In the genomic region with DNA sequence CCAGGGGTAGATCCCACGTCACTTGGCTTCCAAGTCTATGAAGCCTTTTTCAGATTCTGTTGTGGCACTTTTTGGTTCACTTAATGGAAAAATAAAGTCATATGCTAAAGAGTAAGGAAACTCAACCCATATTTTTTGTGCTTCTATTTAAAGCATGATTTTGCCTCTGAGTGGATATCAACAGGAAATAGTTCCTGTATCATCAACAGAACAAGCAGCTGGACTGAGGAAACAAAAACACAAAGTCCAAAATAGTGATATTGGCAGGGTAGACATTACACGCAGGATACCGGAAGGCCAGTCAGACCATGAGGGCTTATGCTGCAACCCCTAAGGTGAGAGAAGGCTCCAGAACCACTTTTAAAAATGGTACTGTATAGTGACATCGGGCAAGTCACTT, we compare ENCODE assay signal across 1 cellular context.
TF ChIP-seq lines count a peak whose summit lies in the region.

No MANE protein-coding gene starts in this region.

TF ChIP-seq in HepG2, 621 proteins besides CTCF, POLR2A, EP300 and RAD21 (continued from another document):
- no peak for TF ChIP-seq EEA1 (CRISPR knock-in tag; IDR thresholded peaks at IDR 0.05; ENCODE audit: borderline replicate concordance)
- no peak for TF ChIP-seq NFYB (CRISPR knock-in tag; IDR thresholded peaks at IDR 0.05)
- no peak for TF ChIP-seq HNRNPLL (IDR thresholded peaks at IDR 0.05; ENCODE audit: low read depth, low read length, poor library complexity, severe bottlenecking)
- TF ChIP-seq POLR2AphosphoS2 (IDR thresholded peaks at IDR 0.05; ENCODE audit: low read depth, low read length): no peak
- TF ChIP-seq ISX (CRISPR knock-in tag; conservative IDR thresholded peaks at IDR 0.05): no peak
- no peak for TF ChIP-seq ZNF234 (CRISPR knock-in tag; conservative IDR thresholded peaks at IDR 0.05)
